ENCODE assay signal across 19 cellular contexts in the genomic region with DNA sequence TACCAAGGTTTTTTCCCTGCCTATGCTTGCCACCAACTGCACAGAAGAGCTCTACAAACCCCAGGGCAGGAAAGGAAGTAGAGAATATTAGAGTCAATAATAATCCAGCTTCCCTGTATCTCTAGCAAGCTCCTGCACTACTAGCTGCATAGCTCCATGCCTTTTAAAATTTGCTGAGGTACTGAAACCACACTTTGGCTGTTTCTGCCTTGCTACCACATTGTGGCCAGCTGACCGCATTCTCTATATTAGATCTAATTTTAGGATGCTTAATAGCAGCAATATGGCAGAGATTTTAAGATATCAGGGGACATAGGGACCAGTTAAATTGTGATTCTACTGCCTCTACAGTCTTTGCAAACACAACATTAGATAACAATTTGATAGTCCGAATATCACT.
"Had no signal": no experiment of that assay in that cellular context is flagged by ENCODE, and none has a peak within 500 bp of the region (broad histone marks: within the 10 kb centered on the region; RNA-seq: fewer than 3 reads in every experiment).

No MANE protein-coding gene starts in this region.

- DNase-seq: IMR-90; Kasumi-1; KG1; NCI-H1092 treated with DMSO at 0.1 percent for 48 hours; NCI-H1436; NCI-H187; NCI-H2029; NCI-H2081 treated with DMSO at 0.1 percent for 48 hours; NCI-H2171; NCI-H226; NCI-H446; NCI-H510A; NCI-H524 treated with DMSO at 0.1 percent for 48 hours; NCI-H69; NCI-H774; NK-92 treated with Interleukin-12 subunit alpha and Interleukin-12 subunit beta, amount 100 ng/mL, for 24 hours; SHP77 had no signal

- ATAC-seq: HepG2 had no signal

- H3K27ac ChIP-seq: RWPE1 had no signal
